10 cellular contexts compared by ENCODE assay signal in the genomic region with DNA sequence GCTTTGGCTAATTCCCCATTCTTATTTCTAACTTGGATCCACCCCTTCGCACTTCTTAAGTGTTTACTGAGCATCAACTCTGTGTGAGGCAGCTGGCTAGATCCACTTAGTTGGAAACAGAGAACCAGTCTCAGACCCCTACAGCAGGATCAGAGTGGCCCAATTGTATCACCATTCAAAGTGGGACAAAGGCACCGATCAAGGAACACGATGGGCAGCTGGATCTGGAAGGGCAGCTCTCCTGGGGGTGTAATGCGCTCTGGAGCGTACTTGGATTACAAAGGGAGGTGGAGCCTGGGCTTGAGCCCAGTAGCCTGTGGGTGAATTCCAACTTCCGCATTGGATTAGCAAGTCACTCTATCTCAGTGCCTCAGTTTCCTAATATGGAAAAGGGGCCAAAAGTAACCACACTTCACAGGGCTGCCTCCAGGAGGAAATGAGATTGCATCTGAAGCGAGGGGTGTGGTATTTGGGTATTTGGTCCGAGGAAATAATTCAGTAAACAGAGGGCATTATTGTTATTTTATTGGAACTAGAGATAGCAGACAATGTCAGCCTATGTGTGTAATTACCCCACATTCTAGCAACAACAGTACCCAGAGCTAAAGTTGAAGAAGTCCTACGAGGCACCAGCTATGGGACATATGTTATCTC. TPM values are rescaled to one million over a fixed set of nuclear protein-coding genes. Genes with fewer than 3 reads are reported as not detected.
DNase-seq lines count a peak whose midpoint lies in the region; ATAC-seq and TF ChIP-seq lines count a peak whose summit lies in the region.
"Had no signal": no experiment of that assay in that cellular context is flagged by ENCODE, and none has a peak within 500 bp of the region (broad histone marks: within the 10 kb centered on the region; RNA-seq: fewer than 3 reads in every experiment).

No MANE protein-coding gene starts in this region.

- no peaks in the 10 kb centered on the region for H3K79me2 ChIP-seq in parathyroid adenoma

- H3K4me1 Mint-ChIP-seq in activated CD4-positive, alpha-beta memory T cell treated with anti-CD3 and anti-CD28 coated beads, Interleukin-2, amount 10 ng/mL, durations not matched to agents 7 days and 5 days = peaks cover 56% of the 10 kb centered on the region

- no peak overlapping the region for H3K4me2 ChIP-seq in parathyroid adenoma (ENCODE audit: low read length)

- H3K36me3 ChIP-seq in H7 (replicated peaks; ENCODE audit: control insufficient read depth, insufficient read depth, low read length) (no peaks in the 10 kb centered on the region; the same call in 1 of the 2 replicates), parathyroid adenoma (ENCODE audit: control insufficient read depth, insufficient read depth, low read length) (no peaks in the 10 kb centered on the region)

- H3K27me3 ChIP-seq in H7 (ENCODE audit: control insufficient read depth, insufficient read depth, low read length) = no peaks in the 10 kb centered on the region
- H3K27me3 ChIP-seq in parathyroid adenoma (ENCODE audit: control insufficient read depth, insufficient read depth, low read length) = no peaks in the 10 kb centered on the region

- peak overlapping the region; percentile 93 for H3K27ac Mint-ChIP-seq in activated CD4-positive, alpha-beta memory T cell treated with anti-CD3 and anti-CD28 coated beads, Interleukin-2, amount 10 ng/mL, durations not matched to agents 7 days and 5 days
- H3K27ac Mint-ChIP-seq: mesothelial cell of epicardium had no signal

- no peaks in the 10 kb centered on the region for H3K27me3 Mint-ChIP-seq in activated CD4-positive, alpha-beta memory T cell treated with anti-CD3 and anti-CD28 coated beads, Interleukin-2, amount 10 ng/mL, durations not matched to agents 7 days and 5 days
- H3K27me3 Mint-ChIP-seq: activated naive CD8-positive, alpha-beta T cell treated with anti-CD3 and anti-CD28 coated beads, Interleukin-2, amount 10 ng/mL, durations not matched to agents 7 days and 5 days had no signal

- ATAC-seq in HG03439 (IDR thresholded peaks at IDR 0.05; ENCODE audit: unreplicated experiment) = no peak

- peak overlapping the region; percentile 63 for H3K27ac ChIP-seq in parathyroid adenoma

- no peaks in the 10 kb centered on the region for H3K9me3 Mint-ChIP-seq in activated CD4-positive, alpha-beta memory T cell treated with anti-CD3 and anti-CD28 coated beads, Interleukin-2, amount 10 ng/mL, durations not matched to agents 7 days and 5 days
- H3K9me3 Mint-ChIP-seq: activated naive CD8-positive, alpha-beta T cell treated with anti-CD3 and anti-CD28 coated beads, Interleukin-2, amount 10 ng/mL, durations not matched to agents 7 days and 5 days; mesothelial cell of epicardium had no signal

- CTCF ChIA-PET in activated CD4-positive, alpha-beta memory T cell treated with anti-CD3 and anti-CD28 coated beads, Interleukin-2, amount 10 ng/mL, durations not matched to agents 7 days and 5 days (lab: Charles Lee) = interaction anchor here (1.0 to 4.5 kb wide), 5 partner anchors 8 to 90 kb away, joined by 3 to 81 read pairs (median 4); no protein-coding TSS in a partner anchor

- H3K36me3 Mint-ChIP-seq in activated CD4-positive, alpha-beta memory T cell treated with anti-CD3 and anti-CD28 coated beads, Interleukin-2, amount 10 ng/mL, durations not matched to agents 7 days and 5 days (ENCODE audit: low read depth) = peaks cover 47% of the 10 kb centered on the region
- H3K36me3 Mint-ChIP-seq: mesothelial cell of epicardium had no signal

- H3K9me3 ChIP-seq in parathyroid adenoma (ENCODE audit: control insufficient read depth, low read length) = no peaks in the 10 kb centered on the region

- H3K4me3 ChIP-seq in H7 (ENCODE audit: insufficient read depth, low read depth, low read length) (no peak overlapping the region), parathyroid adenoma (ENCODE audit: low read depth, low read length) (no peak overlapping the region)

- POLR2A ChIA-PET in activated CD4-positive, alpha-beta memory T cell treated with anti-CD3 and anti-CD28 coated beads, Interleukin-2, amount 10 ng/mL, durations not matched to agents 7 days and 5 days (lab: Charles Lee) = interaction anchor here (1.1 to 9.3 kb wide), 4 partner anchors 14 to 67 kb away, joined by 4 to 140 read pairs (median 12); partner anchors contain the start of gene ECE1

- H3K4me3 Mint-ChIP-seq in activated CD4-positive, alpha-beta memory T cell treated with anti-CD3 and anti-CD28 coated beads, Interleukin-2, amount 10 ng/mL, durations not matched to agents 7 days and 5 days = no peak overlapping the region
- H3K4me3 Mint-ChIP-seq: activated naive CD8-positive, alpha-beta T cell treated with anti-CD3 and anti-CD28 coated beads, Interleukin-2, amount 10 ng/mL, durations not matched to agents 7 days and 5 days; mesothelial cell of epicardium had no signal

- no peak for TF ChIP-seq CTCF in parathyroid adenoma (IDR thresholded peaks at IDR 0.05)

- H3K9ac ChIP-seq in parathyroid adenoma = no peak overlapping the region

- H2AFZ ChIP-seq in parathyroid adenoma = no peak overlapping the region

- no peaks in the 10 kb centered on the region for H3K4me1 ChIP-seq in parathyroid adenoma

- intact Hi-C loops in head of caudate nucleus (cut with DNase I) = no loop called here

- peak; percentile 79 for DNase-seq in H7
- no peak for DNase-seq in activated CD4-positive, alpha-beta memory T cell treated with anti-CD3 and anti-CD28 coated beads, Interleukin-2, amount 10 ng/mL, durations not matched to agents 7 days and 5 days
- peak in 25 of 42 donors; percentile 35 to 82 (median 58) for DNase-seq in head of caudate nucleus
- DNase-seq in SHP77 (lab: John Stamatoyannopoulos, UW) = no peak
- DNase-seq in activated CD4-positive, CD25-positive, alpha-beta regulatory T cell (lab: John Stamatoyannopoulos, UW) = no peak
- no peak for DNase-seq in SIG-M5 (lab: John Stamatoyannopoulos, UW)
- DNase-seq: activated naive CD8-positive, alpha-beta T cell treated with anti-CD3 and anti-CD28 coated beads, Interleukin-2, amount 10 ng/mL, durations not matched to agents 7 days and 5 days had no signal

RNA-seq across cellular contexts. Expression of gene ECE1, which starts 11.9 kb away (rescaled TPM):
- total RNA-seq in H7 (2014; rRNA removed; shearing (Covaris generic)) = 46.4 and 53.8 TPM in 2 replicates
- 10 to 100 TPM; 85.3 to 87.9 TPM for total RNA-seq in activated CD4-positive, alpha-beta memory T cell treated with anti-CD3 and anti-CD28 coated beads, Interleukin-2, amount 10 ng/mL, durations not matched to agents 7 days and 5 days

Comparison
In these comparisons a context has a peak if more than half of its experiments do, and no peak if none do; other contexts are left out.
1. DNase-seq: peak in H7 (single experiment) and head of caudate nucleus (25 of 42); none in activated CD4-positive, alpha-beta memory T cell treated with anti-CD3 and anti-CD28 coated beads, Interleukin-2, amount 10 ng/mL, durations not matched to agents 7 days and 5 days (single experiment), SHP77 (0 of 2), activated CD4-positive, CD25-positive, alpha-beta regulatory T cell (0 of 4) and SIG-M5 (single experiment).